ENCODE assay signal across 2 cellular contexts in the genomic region with DNA sequence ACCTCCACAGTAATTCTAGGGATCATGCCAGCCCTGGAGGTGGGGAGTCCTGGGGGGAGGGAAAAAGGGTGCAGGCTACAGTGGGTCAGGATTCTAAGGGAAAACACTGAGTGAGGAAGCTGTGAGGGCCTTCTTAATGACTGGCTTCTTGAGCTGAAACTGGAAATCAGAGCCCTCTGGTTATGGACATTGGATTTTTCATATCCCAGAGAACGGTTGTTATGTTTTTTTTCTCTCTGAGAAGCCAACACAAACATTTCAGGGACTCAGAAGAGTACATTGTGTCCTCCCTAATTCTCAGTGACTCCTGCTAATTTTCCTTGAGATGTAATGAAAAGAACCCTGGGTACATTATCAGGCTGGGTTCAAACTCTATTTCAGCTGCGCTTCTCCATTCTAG.
TF ChIP-seq lines count a peak whose summit lies in the region.

No MANE protein-coding gene starts in this region.

TF ChIP-seq in GM23338, 12 proteins besides CTCF, POLR2A, EP300 and RAD21 (continued from another document):
- TF ChIP-seq, protein P1, sequence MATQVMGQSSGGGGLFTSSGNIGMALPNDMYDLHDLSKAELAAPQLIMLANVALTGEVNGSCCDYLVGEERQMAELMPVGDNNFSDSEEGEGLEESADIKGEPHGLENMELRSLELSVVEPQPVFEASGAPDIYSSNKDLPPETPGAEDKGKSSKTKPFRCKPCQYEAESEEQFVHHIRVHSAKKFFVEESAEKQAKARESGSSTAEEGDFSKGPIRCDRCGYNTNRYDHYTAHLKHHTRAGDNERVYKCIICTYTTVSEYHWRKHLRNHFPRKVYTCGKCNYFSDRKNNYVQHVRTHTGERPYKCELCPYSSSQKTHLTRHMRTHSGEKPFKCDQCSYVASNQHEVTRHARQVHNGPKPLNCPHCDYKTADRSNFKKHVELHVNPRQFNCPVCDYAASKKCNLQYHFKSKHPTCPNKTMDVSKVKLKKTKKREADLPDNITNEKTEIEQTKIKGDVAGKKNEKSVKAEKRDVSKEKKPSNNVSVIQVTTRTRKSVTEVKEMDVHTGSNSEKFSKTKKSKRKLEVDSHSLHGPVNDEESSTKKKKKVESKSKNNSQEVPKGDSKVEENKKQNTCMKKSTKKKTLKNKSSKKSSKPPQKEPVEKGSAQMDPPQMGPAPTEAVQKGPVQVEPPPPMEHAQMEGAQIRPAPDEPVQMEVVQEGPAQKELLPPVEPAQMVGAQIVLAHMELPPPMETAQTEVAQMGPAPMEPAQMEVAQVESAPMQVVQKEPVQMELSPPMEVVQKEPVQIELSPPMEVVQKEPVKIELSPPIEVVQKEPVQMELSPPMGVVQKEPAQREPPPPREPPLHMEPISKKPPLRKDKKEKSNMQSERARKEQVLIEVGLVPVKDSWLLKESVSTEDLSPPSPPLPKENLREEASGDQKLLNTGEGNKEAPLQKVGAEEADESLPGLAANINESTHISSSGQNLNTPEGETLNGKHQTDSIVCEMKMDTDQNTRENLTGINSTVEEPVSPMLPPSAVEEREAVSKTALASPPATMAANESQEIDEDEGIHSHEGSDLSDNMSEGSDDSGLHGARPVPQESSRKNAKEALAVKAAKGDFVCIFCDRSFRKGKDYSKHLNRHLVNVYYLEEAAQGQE (IDR thresholded peaks at IDR 0.05; ENCODE audit: unreplicated experiment), result no peak
- TF ChIP-seq STAT1 (IDR thresholded peaks at IDR 0.05; ENCODE audit: unreplicated experiment) (no peak), ETS1 (IDR thresholded peaks at IDR 0.05) (no peak), EZH2 (IDR thresholded peaks at IDR 0.05; ENCODE audit: low read depth, unreplicated experiment) (no peak), POLR2AphosphoS5 (IDR thresholded peaks at IDR 0.05; ENCODE audit: low read depth) (no peak)
- TF ChIP-seq, protein P2, sequence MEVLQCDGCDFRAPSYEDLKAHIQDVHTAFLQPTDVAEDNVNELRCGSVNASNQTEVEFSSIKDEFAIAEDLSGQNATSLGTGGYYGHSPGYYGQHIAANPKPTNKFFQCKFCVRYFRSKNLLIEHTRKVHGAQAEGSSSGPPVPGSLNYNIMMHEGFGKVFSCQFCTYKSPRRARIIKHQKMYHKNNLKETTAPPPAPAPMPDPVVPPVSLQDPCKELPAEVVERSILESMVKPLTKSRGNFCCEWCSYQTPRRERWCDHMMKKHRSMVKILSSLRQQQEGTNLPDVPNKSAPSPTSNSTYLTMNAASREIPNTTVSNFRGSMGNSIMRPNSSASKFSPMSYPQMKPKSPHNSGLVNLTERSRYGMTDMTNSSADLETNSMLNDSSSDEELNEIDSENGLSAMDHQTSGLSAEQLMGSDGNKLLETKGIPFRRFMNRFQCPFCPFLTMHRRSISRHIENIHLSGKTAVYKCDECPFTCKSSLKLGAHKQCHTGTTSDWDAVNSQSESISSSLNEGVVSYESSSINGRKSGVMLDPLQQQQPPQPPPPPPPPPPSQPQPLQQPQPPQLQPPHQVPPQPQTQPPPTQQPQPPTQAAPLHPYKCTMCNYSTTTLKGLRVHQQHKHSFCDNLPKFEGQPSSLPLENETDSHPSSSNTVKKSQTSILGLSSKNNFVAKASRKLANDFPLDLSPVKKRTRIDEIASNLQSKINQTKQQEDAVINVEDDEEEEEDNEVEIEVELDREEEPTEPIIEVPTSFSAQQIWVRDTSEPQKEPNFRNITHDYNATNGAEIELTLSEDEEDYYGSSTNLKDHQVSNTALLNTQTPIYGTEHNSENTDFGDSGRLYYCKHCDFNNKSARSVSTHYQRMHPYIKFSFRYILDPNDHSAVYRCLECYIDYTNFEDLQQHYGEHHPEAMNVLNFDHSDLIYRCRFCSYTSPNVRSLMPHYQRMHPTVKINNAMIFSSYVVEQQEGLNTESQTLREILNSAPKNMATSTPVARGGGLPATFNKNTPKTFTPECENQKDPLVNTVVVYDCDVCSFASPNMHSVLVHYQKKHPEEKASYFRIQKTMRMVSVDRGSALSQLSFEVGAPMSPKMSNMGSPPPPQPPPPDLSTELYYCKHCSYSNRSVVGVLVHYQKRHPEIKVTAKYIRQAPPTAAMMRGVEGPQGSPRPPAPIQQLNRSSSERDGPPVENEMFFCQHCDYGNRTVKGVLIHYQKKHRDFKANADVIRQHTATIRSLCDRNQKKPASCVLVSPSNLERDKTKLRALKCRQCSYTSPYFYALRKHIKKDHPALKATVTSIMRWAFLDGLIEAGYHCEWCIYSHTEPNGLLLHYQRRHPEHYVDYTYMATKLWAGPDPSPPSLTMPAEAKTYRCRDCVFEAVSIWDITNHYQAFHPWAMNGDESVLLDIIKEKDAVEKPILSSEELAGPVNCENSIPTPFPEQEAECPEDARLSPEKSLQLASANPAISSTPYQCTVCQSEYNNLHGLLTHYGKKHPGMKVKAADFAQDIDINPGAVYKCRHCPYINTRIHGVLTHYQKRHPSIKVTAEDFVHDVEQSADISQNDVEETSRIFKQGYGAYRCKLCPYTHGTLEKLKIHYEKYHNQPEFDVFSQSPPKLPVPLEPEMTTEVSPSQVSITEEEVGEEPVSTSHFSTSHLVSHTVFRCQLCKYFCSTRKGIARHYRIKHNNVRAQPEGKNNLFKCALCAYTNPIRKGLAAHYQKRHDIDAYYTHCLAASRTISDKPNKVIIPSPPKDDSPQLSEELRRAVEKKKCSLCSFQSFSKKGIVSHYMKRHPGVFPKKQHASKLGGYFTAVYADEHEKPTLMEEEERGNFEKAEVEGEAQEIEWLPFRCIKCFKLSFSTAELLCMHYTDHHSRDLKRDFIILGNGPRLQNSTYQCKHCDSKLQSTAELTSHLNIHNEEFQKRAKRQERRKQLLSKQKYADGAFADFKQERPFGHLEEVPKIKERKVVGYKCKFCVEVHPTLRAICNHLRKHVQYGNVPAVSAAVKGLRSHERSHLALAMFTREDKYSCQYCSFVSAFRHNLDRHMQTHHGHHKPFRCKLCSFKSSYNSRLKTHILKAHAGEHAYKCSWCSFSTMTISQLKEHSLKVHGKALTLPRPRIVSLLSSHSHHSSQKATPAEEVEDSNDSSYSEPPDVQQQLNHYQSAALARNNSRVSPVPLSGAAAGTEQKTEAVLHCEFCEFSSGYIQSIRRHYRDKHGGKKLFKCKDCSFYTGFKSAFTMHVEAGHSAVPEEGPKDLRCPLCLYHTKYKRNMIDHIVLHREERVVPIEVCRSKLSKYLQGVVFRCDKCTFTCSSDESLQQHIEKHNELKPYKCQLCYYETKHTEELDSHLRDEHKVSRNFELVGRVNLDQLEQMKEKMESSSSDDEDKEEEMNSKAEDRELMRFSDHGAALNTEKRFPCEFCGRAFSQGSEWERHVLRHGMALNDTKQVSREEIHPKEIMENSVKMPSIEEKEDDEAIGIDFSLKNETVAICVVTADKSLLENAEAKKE (CRISPR knock-in tag; IDR thresholded peaks at IDR 0.05), result no peak

TF ChIP-seq in WTC11, 78 proteins besides CTCF, POLR2A, EP300 and RAD21 (continued from another document):
- TF ChIP-seq AFF4 (CRISPR knock-in tag; IDR thresholded peaks at IDR 0.05; ENCODE audit: borderline replicate concordance), result no peak
- no peak for TF ChIP-seq NFE2L1 (CRISPR knock-in tag; IDR thresholded peaks at IDR 0.05)
- no peak for TF ChIP-seq ZNF396 (CRISPR knock-in tag; IDR thresholded peaks at IDR 0.05; ENCODE audit: borderline replicate concordance)
- TF ChIP-seq RELA (CRISPR knock-in tag; IDR thresholded peaks at IDR 0.05; ENCODE audit: borderline replicate concordance), result no peak
- TF ChIP-seq CDX4 (CRISPR knock-in tag; IDR thresholded peaks at IDR 0.05; ENCODE audit: borderline replicate concordance), result no peak
- TF ChIP-seq, protein P3, sequence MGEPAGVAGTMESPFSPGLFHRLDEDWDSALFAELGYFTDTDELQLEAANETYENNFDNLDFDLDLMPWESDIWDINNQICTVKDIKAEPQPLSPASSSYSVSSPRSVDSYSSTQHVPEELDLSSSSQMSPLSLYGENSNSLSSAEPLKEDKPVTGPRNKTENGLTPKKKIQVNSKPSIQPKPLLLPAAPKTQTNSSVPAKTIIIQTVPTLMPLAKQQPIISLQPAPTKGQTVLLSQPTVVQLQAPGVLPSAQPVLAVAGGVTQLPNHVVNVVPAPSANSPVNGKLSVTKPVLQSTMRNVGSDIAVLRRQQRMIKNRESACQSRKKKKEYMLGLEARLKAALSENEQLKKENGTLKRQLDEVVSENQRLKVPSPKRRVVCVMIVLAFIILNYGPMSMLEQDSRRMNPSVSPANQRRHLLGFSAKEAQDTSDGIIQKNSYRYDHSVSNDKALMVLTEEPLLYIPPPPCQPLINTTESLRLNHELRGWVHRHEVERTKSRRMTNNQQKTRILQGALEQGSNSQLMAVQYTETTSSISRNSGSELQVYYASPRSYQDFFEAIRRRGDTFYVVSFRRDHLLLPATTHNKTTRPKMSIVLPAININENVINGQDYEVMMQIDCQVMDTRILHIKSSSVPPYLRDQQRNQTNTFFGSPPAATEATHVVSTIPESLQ (CRISPR knock-in tag; IDR thresholded peaks at IDR 0.05), result no peak
- no peak for TF ChIP-seq ERG (CRISPR knock-in tag; IDR thresholded peaks at IDR 0.05)
- no peak for TF ChIP-seq GTF2I (CRISPR knock-in tag; conservative IDR thresholded peaks at IDR 0.05)
- TF ChIP-seq ZNF512 (CRISPR knock-in tag; IDR thresholded peaks at IDR 0.05; ENCODE audit: borderline replicate concordance), result no peak
